In genomic region chr2:221741496-221742211, GRCh38 we compare ENCODE assay signal across 26 cellular contexts.
"Had no signal": no experiment of that assay in that cellular context is flagged by ENCODE, and none has a peak within 500 bp of the region (broad histone marks: within the 10 kb centered on the region; RNA-seq: fewer than 3 reads in every experiment).

No MANE protein-coding gene starts in this region.

- H3K36me3 ChIP-seq: colonic mucosa, SJCRH30, WERI-Rb-1 had no signal

- DNase-seq: activated CD4-positive, alpha-beta memory T cell treated with anti-CD3 and anti-CD28 coated beads, Interleukin-2, amount 10 ng/mL, durations not matched to agents 7 days and 5 days; activated CD4-positive, alpha-beta T cell treated with anti-CD3 and anti-CD28 coated beads for 1 hour; activated CD4-positive, alpha-beta T cell treated with anti-CD3 and anti-CD28 coated beads for 48 hours; activated CD4-positive, CD25-positive, alpha-beta regulatory T cell; activated CD8-positive, alpha-beta memory T cell treated with anti-CD3 and anti-CD28 coated beads for 24 hours; activated CD8-positive, alpha-beta memory T cell treated with anti-CD3 and anti-CD28 coated beads, Interleukin-2, amount 10 ng/mL, durations not matched to agents 7 days and 5 days; activated CD8-positive, alpha-beta memory T cell treated with anti-CD3 and anti-CD28 coated beads, Interleukin-2, amount 50 U/mL, for 48 hours; activated effector memory CD4-positive, alpha-beta T cell treated with Interleukin-2 at 50 U/mL for 16 hours; activated naive CD4-positive, alpha-beta T cell treated with anti-CD3 and anti-CD28 coated beads, Interleukin-2, amount 10 ng/mL, durations not matched to agents 7 days and 5 days; activated naive CD8-positive, alpha-beta T cell treated with anti-CD3 and anti-CD28 coated beads, Interleukin-2, amount 50 U/mL, for 24 hours; activated T-cell treated with anti-CD3 and anti-CD28 coated beads, Interleukin-2, amount 50 U/mL, for 48 hours; anterior cingulate cortex; colonic mucosa; Kasumi-1; KG1; NCI-H1092 treated with DMSO at 0.1 percent for 48 hours; NCI-H146; NCI-H1930; NCI-H2081 treated with DMSO at 0.1 percent for 48 hours; NCI-H524; SHP77; SJCRH30; T1000; WERI-Rb-1 had no signal

- H3K27me3 ChIP-seq: colonic mucosa, SJCRH30 had no signal

- H3K4me1 ChIP-seq: colonic mucosa, SJCRH30 had no signal

- H3K4me3 ChIP-seq: colonic mucosa, SJCRH30, SK-N-MC had no signal

- H3K27ac ChIP-seq: colonic mucosa, SJCRH30, SK-N-MC, WERI-Rb-1 had no signal

- ATAC-seq: activated CD8-positive, alpha-beta memory T cell treated with anti-CD3 and anti-CD28 coated beads, Interleukin-2, amount 10 ng/mL, durations not matched to agents 7 days and 5 days; activated naive CD8-positive, alpha-beta T cell treated with anti-CD3 and anti-CD28 coated beads, Interleukin-2, amount 50 U/mL, for 24 hours; Panc1 had no signal

- H3K9me3 ChIP-seq: colonic mucosa, SJCRH30 had no signal
